Comparison of ENCODE assay signal across 8 cellular contexts in the genomic region with DNA sequence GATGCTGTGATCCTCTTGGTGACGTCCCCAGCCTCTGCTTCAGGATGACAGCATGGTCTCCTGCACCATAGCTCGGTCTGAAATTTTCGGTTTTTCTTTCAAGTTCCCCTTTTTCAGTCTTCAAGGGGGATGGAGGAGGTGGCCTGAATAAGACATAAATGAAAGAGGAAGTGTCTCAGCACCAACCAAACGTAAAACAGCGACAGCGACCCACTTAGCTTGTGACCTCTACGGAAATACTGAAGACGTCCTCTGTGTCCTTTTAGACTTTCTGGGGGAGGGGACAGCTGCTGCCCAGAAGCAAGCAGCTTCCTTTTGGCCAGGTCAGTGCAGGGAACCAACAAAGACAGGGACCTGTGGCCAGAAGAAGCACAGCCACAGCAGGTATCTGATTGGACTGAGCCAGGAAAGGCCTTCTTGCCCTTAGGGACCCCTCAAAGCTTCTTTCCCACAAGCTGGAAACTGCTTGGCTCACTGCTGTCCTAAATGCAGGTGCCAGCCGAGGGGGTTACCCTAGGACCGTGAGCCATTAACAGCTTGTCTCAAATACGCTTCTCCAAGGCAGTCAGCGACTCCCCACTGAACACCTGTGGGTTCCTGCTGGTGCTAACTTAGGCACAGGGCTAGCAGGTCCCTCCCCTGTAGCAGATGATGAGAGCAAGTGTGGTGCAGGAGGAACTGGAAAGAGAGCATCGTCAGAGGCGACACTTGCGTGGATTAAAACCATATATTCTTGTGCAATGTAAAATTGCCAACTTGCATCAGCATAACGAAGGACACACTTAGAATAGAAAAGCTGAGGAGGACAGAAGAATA.
DNase-seq lines count a peak whose midpoint lies in the region; ATAC-seq and TF ChIP-seq lines count a peak whose summit lies in the region.
"Not testable (repeated sequence)": the region's sequence is repeated elsewhere in the genome, so short reads cannot be mapped to it uniquely, and the experiment has no call there.

No MANE protein-coding gene starts in this region.

- intact Hi-C loops in testis (cut with DNase I; ENCODE audit: low total_unique reads): not testable (repeated sequence)

- not testable (repeated sequence) for H3K27me3 Mint-ChIP-seq in T-cell

- POLR2A ChIA-PET in T-cell (lab: Charles Lee): interaction anchor here (0.6 to 2.2 kb wide), 14 partner anchors 10 to 1285 kb away, joined by 3 to 19 read pairs (median 4); a partner anchor contains a TSS

- not testable (repeated sequence) for H3K27ac ChIP-seq in trophoblast cell (ENCODE audit: low read depth, low read length)
- peak overlapping the region; percentile 56 to 68 for H3K27ac ChIP-seq in testis

- CTCF ChIA-PET in T-cell (lab: Charles Lee): interaction anchor here in 1 of 2 donors (0.7 to 1.9 kb wide), 11 partner anchors 11 to 115 kb away, joined by 3 to 10 read pairs (median 4); a partner anchor contains a TSS

- peak overlapping the region; percentile 69 to 83 (median 82) for H3K4me3 Mint-ChIP-seq in T-cell

- peaks cover 14 to 24% of the 10 kb centered on the region in 2 experiments for H3K4me1 ChIP-seq in trophoblast cell (ENCODE audit: control insufficient read depth in 1 of 2, insufficient read depth in 2 of 2, low read length in 2 of 2)
- not testable (repeated sequence) for H3K4me1 ChIP-seq in testis

- H3K9ac ChIP-seq in trophoblast cell (ENCODE audit: low read length): not testable (repeated sequence)

- no CpG with 5 or more reads among the region's 16 CpGs for WGBS in trophoblast cell (ENCODE audit: extremely low coverage, insufficient coverage, insufficient read length)
- 69 to 77% methylated on average over 14 to 16 of the region's 16 CpGs for WGBS in testis, 2 donors

- peaks cover 14% of the 10 kb centered on the region for H3K79me1 ChIP-seq in trophoblast cell (ENCODE audit: low read length)

- not testable (repeated sequence) for H3K4me3 ChIP-seq in trophoblast cell (ENCODE audit: low read depth, low read length); testis

- H2BK120ac ChIP-seq in trophoblast cell (ENCODE audit: insufficient read depth, low read length, poor library complexity): not testable (repeated sequence)

- not testable (repeated sequence) for H4K91ac ChIP-seq in trophoblast cell (ENCODE audit: low read depth, low read length)

- H3K18ac ChIP-seq in trophoblast cell (ENCODE audit: low read length): not testable (repeated sequence)

- H3K36me3 Mint-ChIP-seq in T-cell: not testable (repeated sequence)

- not testable (repeated sequence) for H3K9me3 Mint-ChIP-seq in T-cell

- H4K12ac ChIP-seq in trophoblast cell (ENCODE audit: low read depth, low read length): not testable (repeated sequence)

- not testable (repeated sequence) for H3K23ac ChIP-seq in trophoblast cell (ENCODE audit: low read length)

- H4K8ac ChIP-seq in trophoblast cell (ENCODE audit: low read depth, low read length): not testable (repeated sequence)

- H2BK12ac ChIP-seq in trophoblast cell (ENCODE audit: low read length): peak overlapping the region; percentile 19

- not testable (repeated sequence) for H2AK5ac ChIP-seq in trophoblast cell (ENCODE audit: low read length)

- peak overlapping the region; percentile 99 to 100 for H3K27ac Mint-ChIP-seq in T-cell

- not testable (repeated sequence) for H2BK5ac ChIP-seq in trophoblast cell (ENCODE audit: low read depth, low read length, poor library complexity)

- not testable (repeated sequence) for H3K79me2 ChIP-seq in trophoblast cell (ENCODE audit: control insufficient read depth, insufficient read depth, low read length, poor library complexity)

- in situ Hi-C loops in GM13977 (cut with MboI; ENCODE audit: low pct_unique_long_range_greater_than_20kb, low sequenced_read_pairs, unreplicated experiment): not testable (repeated sequence)

- H3K9me3 ChIP-seq in trophoblast cell (ENCODE audit: insufficient read depth, low read depth, low read length); testis: not testable (repeated sequence)

- H3K14ac ChIP-seq in trophoblast cell (ENCODE audit: low read length): not testable (repeated sequence)

- not testable (repeated sequence) for TF ChIP-seq CTCF in GM13977 (IDR thresholded peaks at IDR 0.05; ENCODE audit: extremely low read depth, insufficient read depth, missing control alignments); testis (IDR thresholded peaks at IDR 0.05)

- DNase-seq in GM13977 (ENCODE audit: low spot score) (peak; percentile 67), T-cell (peak; percentile 41 to 83 (median 68)), germinal center (ENCODE audit: low spot score) (peak; percentile 70), trophoblast cell (peak; percentile 31 to 46), testis (peak; percentile 45)
- DNase-seq in activated T-helper 1 cell treated with anti-CD3 and anti-CD28 coated beads, Interleukin-2, amount 50 U/mL, for 16 hours (ENCODE audit: low read depth in 1 of 2, low spot score in 1 of 2): peak; percentile 32 to 40

- not testable (repeated sequence) for H3K36me3 ChIP-seq in trophoblast cell (ENCODE audit: control insufficient read depth in 1 of 2, insufficient read depth in 2 of 2, low read length in 2 of 2); testis (ENCODE audit: low read depth, missing control alignments)

- not testable (repeated sequence) for TF ChIP-seq POLR2A in testis (IDR thresholded peaks at IDR 0.05)

- H2AFZ ChIP-seq in trophoblast cell (ENCODE audit: insufficient read depth, low read length, poor library complexity): not testable (repeated sequence)

- H3K4ac ChIP-seq in trophoblast cell (ENCODE audit: low read depth, low read length): not testable (repeated sequence)

- peaks cover 36 to 57% (median 43%) of the 10 kb centered on the region in 3 donors for H3K4me1 Mint-ChIP-seq in T-cell

- peak; percentile 84 for ATAC-seq in GM21528 (IDR thresholded peaks at IDR 0.05; ENCODE audit: low FRiP score, unreplicated experiment)
- peak; percentile 73 for ATAC-seq in HG03457 (IDR thresholded peaks at IDR 0.05; ENCODE audit: unreplicated experiment)
- peak; percentile 65 to 80 (median 68) for ATAC-seq in T-cell (replicated peaks in 1 of 4)

- H3K4me2 ChIP-seq in trophoblast cell (ENCODE audit: low read length): not testable (repeated sequence)

- not testable (repeated sequence) for H3K27me3 ChIP-seq in trophoblast cell (ENCODE audit: insufficient read depth, low read length); testis
